1 cellular context compared by ENCODE assay signal in genomic region chr17:8121531-8122390, GRCh38.
TF ChIP-seq lines count a peak whose summit lies in the region.

No MANE protein-coding gene starts in this region.

TF ChIP-seq in HEK293, 187 proteins besides CTCF, POLR2A, EP300 and RAD21 (continued from another document and continues in another):
- TF ChIP-seq ZBTB10 (tag by site-specific recombination; IDR thresholded peaks at IDR 0.05), result peak; percentile 79
- TF ChIP-seq MYNN (tag by site-specific recombination; IDR thresholded peaks at IDR 0.05; ENCODE audit: borderline replicate concordance), result no peak
- TF ChIP-seq PATZ1 (tag by site-specific recombination; IDR thresholded peaks at IDR 0.05), result no peak
- TF ChIP-seq HIC1 (tag by site-specific recombination; IDR thresholded peaks at IDR 0.05), result peak; percentile 42; the same call in 1 of the 2 replicates
- peak; percentile 19; the same call in 1 of the 2 replicates for TF ChIP-seq BCL11A (tag by site-specific recombination; IDR thresholded peaks at IDR 0.05; ENCODE audit: low read depth)
- TF ChIP-seq TCF7L2 (IDR thresholded peaks at IDR 0.05; ENCODE audit: borderline replicate concordance, low read depth, low read length), result no peak
- no peak for TF ChIP-seq ZNF658 (tag by site-specific recombination; IDR thresholded peaks at IDR 0.05)
- TF ChIP-seq, protein P1, sequence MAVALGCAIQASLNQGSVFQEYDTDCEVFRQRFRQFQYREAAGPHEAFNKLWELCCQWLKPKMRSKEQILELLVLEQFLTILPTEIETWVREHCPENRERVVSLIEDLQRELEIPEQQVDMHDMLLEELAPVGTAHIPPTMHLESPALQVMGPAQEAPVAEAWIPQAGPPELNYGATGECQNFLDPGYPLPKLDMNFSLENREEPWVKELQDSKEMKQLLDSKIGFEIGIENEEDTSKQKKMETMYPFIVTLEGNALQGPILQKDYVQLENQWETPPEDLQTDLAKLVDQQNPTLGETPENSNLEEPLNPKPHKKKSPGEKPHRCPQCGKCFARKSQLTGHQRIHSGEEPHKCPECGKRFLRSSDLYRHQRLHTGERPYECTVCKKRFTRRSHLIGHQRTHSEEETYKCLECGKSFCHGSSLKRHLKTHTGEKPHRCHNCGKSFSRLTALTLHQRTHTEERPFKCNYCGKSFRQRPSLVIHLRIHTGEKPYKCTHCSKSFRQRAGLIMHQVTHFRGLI (tag by site-specific recombination; IDR thresholded peaks at IDR 0.05), result peak; percentile 74
- TF ChIP-seq, protein P2, sequence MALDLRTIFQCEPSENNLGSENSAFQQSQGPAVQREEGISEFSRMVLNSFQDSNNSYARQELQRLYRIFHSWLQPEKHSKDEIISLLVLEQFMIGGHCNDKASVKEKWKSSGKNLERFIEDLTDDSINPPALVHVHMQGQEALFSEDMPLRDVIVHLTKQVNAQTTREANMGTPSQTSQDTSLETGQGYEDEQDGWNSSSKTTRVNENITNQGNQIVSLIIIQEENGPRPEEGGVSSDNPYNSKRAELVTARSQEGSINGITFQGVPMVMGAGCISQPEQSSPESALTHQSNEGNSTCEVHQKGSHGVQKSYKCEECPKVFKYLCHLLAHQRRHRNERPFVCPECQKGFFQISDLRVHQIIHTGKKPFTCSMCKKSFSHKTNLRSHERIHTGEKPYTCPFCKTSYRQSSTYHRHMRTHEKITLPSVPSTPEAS (tag by site-specific recombination; IDR thresholded peaks at IDR 0.05), result 0 out of 2 replicates have a peak, but pooled peaks have one; percentile 4
- no peak for TF ChIP-seq ZNF791 (tag by site-specific recombination; IDR thresholded peaks at IDR 0.05)
- TF ChIP-seq OVOL3 (tag by site-specific recombination; IDR thresholded peaks at IDR 0.05), result no peak
- TF ChIP-seq GFI1B (tag by site-specific recombination; IDR thresholded peaks at IDR 0.05), result no peak
- peak; percentile 99 for TF ChIP-seq KLF10 (tag by site-specific recombination; IDR thresholded peaks at IDR 0.05)
- no peak for TF ChIP-seq ZNF701 (tag by site-specific recombination; IDR thresholded peaks at IDR 0.05)
- no peak for TF ChIP-seq ZFP41 (tag by site-specific recombination; IDR thresholded peaks at IDR 0.05; ENCODE audit: borderline replicate concordance)
- TF ChIP-seq, protein P3, sequence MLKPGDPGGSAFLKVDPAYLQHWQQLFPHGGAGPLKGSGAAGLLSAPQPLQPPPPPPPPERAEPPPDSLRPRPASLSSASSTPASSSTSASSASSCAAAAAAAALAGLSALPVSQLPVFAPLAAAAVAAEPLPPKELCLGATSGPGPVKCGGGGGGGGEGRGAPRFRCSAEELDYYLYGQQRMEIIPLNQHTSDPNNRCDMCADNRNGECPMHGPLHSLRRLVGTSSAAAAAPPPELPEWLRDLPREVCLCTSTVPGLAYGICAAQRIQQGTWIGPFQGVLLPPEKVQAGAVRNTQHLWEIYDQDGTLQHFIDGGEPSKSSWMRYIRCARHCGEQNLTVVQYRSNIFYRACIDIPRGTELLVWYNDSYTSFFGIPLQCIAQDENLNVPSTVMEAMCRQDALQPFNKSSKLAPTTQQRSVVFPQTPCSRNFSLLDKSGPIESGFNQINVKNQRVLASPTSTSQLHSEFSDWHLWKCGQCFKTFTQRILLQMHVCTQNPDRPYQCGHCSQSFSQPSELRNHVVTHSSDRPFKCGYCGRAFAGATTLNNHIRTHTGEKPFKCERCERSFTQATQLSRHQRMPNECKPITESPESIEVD (tag by site-specific recombination; IDR thresholded peaks at IDR 0.05), result no peak
- TF ChIP-seq, protein P4, sequence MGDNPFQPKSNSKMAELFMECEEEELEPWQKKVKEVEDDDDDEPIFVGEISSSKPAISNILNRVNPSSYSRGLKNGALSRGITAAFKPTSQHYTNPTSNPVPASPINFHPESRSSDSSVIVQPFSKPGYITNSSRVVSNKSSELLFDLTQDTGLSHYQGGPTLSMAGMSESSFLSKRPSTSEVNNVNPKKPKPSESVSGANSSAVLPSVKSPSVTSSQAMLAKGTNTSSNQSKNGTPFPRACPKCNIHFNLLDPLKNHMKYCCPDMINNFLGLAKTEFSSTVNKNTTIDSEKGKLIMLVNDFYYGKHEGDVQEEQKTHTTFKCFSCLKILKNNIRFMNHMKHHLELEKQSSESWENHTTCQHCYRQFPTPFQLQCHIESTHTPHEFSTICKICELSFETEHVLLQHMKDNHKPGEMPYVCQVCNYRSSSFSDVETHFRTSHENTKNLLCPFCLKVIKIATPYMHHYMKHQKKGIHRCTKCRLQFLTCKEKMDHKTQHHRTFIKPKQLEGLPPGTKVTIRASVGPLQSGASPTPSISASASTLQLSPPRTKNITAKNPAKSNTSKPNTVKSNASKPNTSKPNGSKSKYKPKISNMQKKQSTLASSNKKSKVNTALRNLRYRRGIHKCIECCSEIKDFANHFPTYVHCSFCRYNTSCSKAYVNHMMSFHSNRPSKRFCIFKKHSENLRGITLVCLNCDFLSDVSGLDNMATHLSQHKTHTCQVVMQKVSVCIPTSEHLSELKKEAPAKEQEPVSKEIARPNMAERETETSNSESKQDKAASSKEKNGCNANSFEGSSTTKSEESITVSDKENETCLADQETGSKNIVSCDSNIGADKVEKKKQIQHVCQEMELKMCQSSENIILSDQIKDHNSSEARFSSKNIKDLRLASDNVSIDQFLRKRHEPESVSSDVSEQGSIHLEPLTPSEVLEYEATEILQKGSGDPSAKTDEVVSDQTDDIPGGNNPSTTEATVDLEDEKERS (tag by site-specific recombination; IDR thresholded peaks at IDR 0.05), result no peak
- TF ChIP-seq GLIS1 (tag by site-specific recombination; IDR thresholded peaks at IDR 0.05), result peak; percentile 46
- no peak for TF ChIP-seq ZNF223 (tag by site-specific recombination; IDR thresholded peaks at IDR 0.05)
- no peak; the same call in 1 of the 2 replicates for TF ChIP-seq ZNF629 (tag by site-specific recombination; IDR thresholded peaks at IDR 0.05)
- TF ChIP-seq ZBTB8A (tag by site-specific recombination; IDR thresholded peaks at IDR 0.05), result peak; percentile 97
- no peak for TF ChIP-seq ZNF16 (tag by site-specific recombination; IDR thresholded peaks at IDR 0.05; ENCODE audit: low read depth)
- TF ChIP-seq SP3 (tag by site-specific recombination; IDR thresholded peaks at IDR 0.05), result peak; percentile 83
- TF ChIP-seq, protein P5, sequence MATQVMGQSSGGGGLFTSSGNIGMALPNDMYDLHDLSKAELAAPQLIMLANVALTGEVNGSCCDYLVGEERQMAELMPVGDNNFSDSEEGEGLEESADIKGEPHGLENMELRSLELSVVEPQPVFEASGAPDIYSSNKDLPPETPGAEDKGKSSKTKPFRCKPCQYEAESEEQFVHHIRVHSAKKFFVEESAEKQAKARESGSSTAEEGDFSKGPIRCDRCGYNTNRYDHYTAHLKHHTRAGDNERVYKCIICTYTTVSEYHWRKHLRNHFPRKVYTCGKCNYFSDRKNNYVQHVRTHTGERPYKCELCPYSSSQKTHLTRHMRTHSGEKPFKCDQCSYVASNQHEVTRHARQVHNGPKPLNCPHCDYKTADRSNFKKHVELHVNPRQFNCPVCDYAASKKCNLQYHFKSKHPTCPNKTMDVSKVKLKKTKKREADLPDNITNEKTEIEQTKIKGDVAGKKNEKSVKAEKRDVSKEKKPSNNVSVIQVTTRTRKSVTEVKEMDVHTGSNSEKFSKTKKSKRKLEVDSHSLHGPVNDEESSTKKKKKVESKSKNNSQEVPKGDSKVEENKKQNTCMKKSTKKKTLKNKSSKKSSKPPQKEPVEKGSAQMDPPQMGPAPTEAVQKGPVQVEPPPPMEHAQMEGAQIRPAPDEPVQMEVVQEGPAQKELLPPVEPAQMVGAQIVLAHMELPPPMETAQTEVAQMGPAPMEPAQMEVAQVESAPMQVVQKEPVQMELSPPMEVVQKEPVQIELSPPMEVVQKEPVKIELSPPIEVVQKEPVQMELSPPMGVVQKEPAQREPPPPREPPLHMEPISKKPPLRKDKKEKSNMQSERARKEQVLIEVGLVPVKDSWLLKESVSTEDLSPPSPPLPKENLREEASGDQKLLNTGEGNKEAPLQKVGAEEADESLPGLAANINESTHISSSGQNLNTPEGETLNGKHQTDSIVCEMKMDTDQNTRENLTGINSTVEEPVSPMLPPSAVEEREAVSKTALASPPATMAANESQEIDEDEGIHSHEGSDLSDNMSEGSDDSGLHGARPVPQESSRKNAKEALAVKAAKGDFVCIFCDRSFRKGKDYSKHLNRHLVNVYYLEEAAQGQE (tag by site-specific recombination; IDR thresholded peaks at IDR 0.05), result peak; percentile 41; the same call in 1 of the 2 replicates
- TF ChIP-seq ZNF785 (tag by site-specific recombination; IDR thresholded peaks at IDR 0.05), result 0 out of 2 replicates have a peak, but pooled peaks have one; percentile 47
- no peak for TF ChIP-seq SETDB1 (IDR thresholded peaks at IDR 0.05; ENCODE audit: insufficient read length, low read length)
- TF ChIP-seq ZNF549 (tag by site-specific recombination; IDR thresholded peaks at IDR 0.05), result no peak
- TF ChIP-seq ZNF660 (tag by site-specific recombination; IDR thresholded peaks at IDR 0.05), result peak; percentile 78
- TF ChIP-seq ZXDB (tag by site-specific recombination; IDR thresholded peaks at IDR 0.05), result peak; percentile 99
- TF ChIP-seq ZEB2 (tag by site-specific recombination; IDR thresholded peaks at IDR 0.05), result peak; percentile 73
- TF ChIP-seq ZNF239 (tag by site-specific recombination; IDR thresholded peaks at IDR 0.05), result no peak
- TF ChIP-seq INSM2 (tag by site-specific recombination; IDR thresholded peaks at IDR 0.05), result no peak
